Comparison of ENCODE assay signal across 9 cellular contexts in genomic region chr17:76481091-76481655, GRCh38. TPM values are rescaled to one million over a fixed set of nuclear protein-coding genes. Genes with fewer than 3 reads are reported as not detected.
DNase-seq lines count a peak whose midpoint lies in the region; ATAC-seq and TF ChIP-seq lines count a peak whose summit lies in the region.
"Had no signal": no experiment of that assay in that cellular context is flagged by ENCODE, and none has a peak within 500 bp of the region (broad histone marks: within the 10 kb centered on the region; RNA-seq: fewer than 3 reads in every experiment).

No MANE protein-coding gene starts in this region.

- ATAC-seq in GM21360 (IDR thresholded peaks at IDR 0.05; ENCODE audit: unreplicated experiment) (peak; percentile 62), IMR-90 (ENCODE audit: low read depth) (peak; percentile 15)

- no peak overlapping the region for H3K27ac ChIP-seq in IMR-90 (ENCODE audit: insufficient read depth, low read length)
- H3K27ac ChIP-seq in left ventricle myocardium inferior (replicated peaks): peak overlapping the region; percentile 38
- no peak overlapping the region for H3K27ac ChIP-seq in smooth muscle cell (ENCODE audit: low read depth)
- H3K27ac ChIP-seq in H9 (ENCODE audit: insufficient read length, low read depth, low read length): no peak overlapping the region

- H3K79me1 ChIP-seq in IMR-90 (ENCODE audit: low read depth in 1 of 2, low read length in 2 of 2) (no peaks in the 10 kb centered on the region), H9 (ENCODE audit: insufficient read depth, low read depth, low read length, poor library complexity, severe bottlenecking) (no peaks in the 10 kb centered on the region)

- no peak overlapping the region for H2AK5ac ChIP-seq in IMR-90 (ENCODE audit: low read depth, low read length)
- no peak overlapping the region for H2AK5ac ChIP-seq in H9 (ENCODE audit: insufficient read length, low read length)

- H3K56ac ChIP-seq in IMR-90 (ENCODE audit: extremely low read depth, insufficient read depth, low read length): no peak overlapping the region
- no peak overlapping the region for H3K56ac ChIP-seq in H9 (ENCODE audit: insufficient read length, low read depth, low read length)

- no peak for DNase-seq in CD14-positive monocyte (ENCODE audit: low spot score)
- DNase-seq in IMR-90: no peak
- DNase-seq in left ventricle myocardium inferior: no peak
- DNase-seq in NCI-H2171 (lab: John Stamatoyannopoulos, UW): no peak
- no peak for DNase-seq in HEK293T (ENCODE audit: extremely low spot score)
- no peak for DNase-seq in smooth muscle cell (lab: John Stamatoyannopoulos, UW; ENCODE audit: unreplicated experiment)
- no peak for DNase-seq in H9

- peaks cover 2% of the 10 kb centered on the region; the same call in 1 of the 2 replicates for H3K9me1 ChIP-seq in IMR-90 (ENCODE audit: insufficient read depth, low read length)

- H3K23ac ChIP-seq in IMR-90 (ENCODE audit: low read depth, low read length): no peak overlapping the region
- no peak overlapping the region for H3K23ac ChIP-seq in H9 (ENCODE audit: insufficient read length, low read depth, low read length)

- H3K4me3 ChIP-seq in IMR-90 (ENCODE audit: insufficient read depth, low read depth, low read length): no peak overlapping the region
- no peak overlapping the region for H3K4me3 ChIP-seq in left ventricle myocardium inferior
- no peak overlapping the region for H3K4me3 ChIP-seq in smooth muscle cell

- H2BK120ac ChIP-seq in IMR-90 (ENCODE audit: low read depth, low read length) (no peak overlapping the region), H9 (ENCODE audit: low read depth, low read length, poor library complexity, severe bottlenecking) (no peak overlapping the region)

- H2BK12ac ChIP-seq in H9 (ENCODE audit: insufficient read length, low read depth, low read length): no peak overlapping the region

- H2AFZ ChIP-seq in IMR-90 (replicated peaks; ENCODE audit: low read length, poor library complexity) (peak overlapping the region; percentile 68), smooth muscle cell (ENCODE audit: low read depth) (no peak overlapping the region), H9 (ENCODE audit: low read length) (no peak overlapping the region)

- H3K4me1 Mint-ChIP-seq in CD14-positive monocyte (peaks cover 62% of the 10 kb centered on the region), H9 (peaks cover 0 to 8% of the 10 kb centered on the region in 2 experiments; a peak in 2 of 4 replicates)

- H3K9me3 Mint-ChIP-seq in CD14-positive monocyte (peaks cover 0 to 2% (median 0%) of the 10 kb centered on the region in 7 donors), H9 (no peaks in the 10 kb centered on the region)

- H3F3A ChIP-seq in smooth muscle cell (ENCODE audit: low read depth): no peaks in the 10 kb centered on the region

- CTCF ChIA-PET in IMR-90 (lab: Yijun Ruan, JAX): no interaction called here
- CTCF ChIA-PET in HEK293T (lab: Yijun Ruan, JAX): no interaction called here

- H2BK15ac ChIP-seq in IMR-90 (ENCODE audit: low read depth, low read length) (no peak overlapping the region), H9 (ENCODE audit: low read depth, low read length) (no peak overlapping the region)

- H2BK20ac ChIP-seq in IMR-90 (ENCODE audit: low read depth, low read length) (no peak overlapping the region), H9 (ENCODE audit: low read depth, low read length, poor library complexity, severe bottlenecking) (no peak overlapping the region)

- H3K9me3 ChIP-seq in IMR-90 (ENCODE audit: control insufficient read depth, insufficient read depth, low read length): no peaks in the 10 kb centered on the region
- no peaks in the 10 kb centered on the region for H3K9me3 ChIP-seq in left ventricle myocardium inferior (replicated peaks)
- H3K9me3 ChIP-seq in smooth muscle cell (replicated peaks; ENCODE audit: low read depth): no peaks in the 10 kb centered on the region
- H3K9me3 ChIP-seq in H9 (ENCODE audit: control insufficient read depth, low read depth, low read length): no peaks in the 10 kb centered on the region

- H3K18ac ChIP-seq in IMR-90 (ENCODE audit: low read depth, low read length) (no peak overlapping the region), H9 (ENCODE audit: insufficient read length, low read depth, low read length) (no peak overlapping the region)

- H3K23me2 ChIP-seq in H9 (ENCODE audit: insufficient read length, low read depth, low read length, poor library complexity, severe bottlenecking): no peaks in the 10 kb centered on the region

- peaks cover 0 to 6% (median 3%) of the 10 kb centered on the region in 3 donors for H3K27me3 Mint-ChIP-seq in CD14-positive monocyte (ENCODE audit: low read depth in 3 of 3)
- H3K27me3 Mint-ChIP-seq in H9 (ENCODE audit: low read depth): peaks cover 2% of the 10 kb centered on the region; the same call in 1 of the 2 replicates

- no TSS peak for BruUV-seq in IMR-90 (replicated peaks; lab: Mats Ljungman, UMichigan)

- H3K4ac ChIP-seq in IMR-90 (ENCODE audit: low read depth, low read length) (no peak overlapping the region), H9 (ENCODE audit: low read depth, low read length) (no peak overlapping the region)

- H3K79me2 ChIP-seq in smooth muscle cell (ENCODE audit: low read depth): no peaks in the 10 kb centered on the region
- H3K79me2 ChIP-seq in H9 (ENCODE audit: insufficient read depth, low read length): no peaks in the 10 kb centered on the region

- peak overlapping the region; percentile 72 for H2AK9ac ChIP-seq in IMR-90 (replicated peaks; ENCODE audit: low read depth, low read length, poor library complexity)

- H3K4me2 ChIP-seq in IMR-90 (ENCODE audit: low read depth, low read length) (no peak overlapping the region), smooth muscle cell (no peak overlapping the region), H9 (ENCODE audit: insufficient read depth, insufficient read length, low read length) (no peak overlapping the region)

- in situ Hi-C loops in IMR-90 (cut with MboI; ENCODE audit: low sequenced_read_pairs): no loop called here

- 0 out of 4 replicates have a peak overlapping the region, but pooled peaks of 1 of the 2 experiments have one; percentile 25 for H4K8ac ChIP-seq in IMR-90 (ENCODE audit: low read depth in 2 of 2, low read length in 2 of 2)
- no peak overlapping the region for H4K8ac ChIP-seq in H9 (replicated peaks; ENCODE audit: insufficient read length, low read depth, low read length)

- POLR2A ChIA-PET in IMR-90 (lab: Charles Lee; ENCODE audit: unreplicated experiment) (no interaction called here), HEK293T (lab: Yijun Ruan, JAX) (no interaction called here)

- intact Hi-C loops in CD14-positive monocyte (cut with micrococcal nuclease): loop anchor here in 1 of 2 donors (2.0 kb wide), 1 partner anchor 14 kb away; the partner anchor contains the start of gene AANAT
- intact Hi-C loops in IMR-90 (cut with micrococcal nuclease): no loop called here
- intact Hi-C loops in left ventricle myocardium inferior (cut with micrococcal nuclease): no loop called here

- WGBS in IMR-90 (ENCODE audit: extremely low coverage in 2 of 2, insufficient read length in 1 of 2), 2 experiments: 80% methylated on average over 5 of the region's 21 CpGs; no CpG with 5 or more reads in 1 of the 2 experiments
- 89% methylated on average over 18 of the region's 21 CpGs for WGBS in smooth muscle cell (ENCODE audit: low lambda C conversion rate)
- WGBS in H9 (ENCODE audit: extremely low coverage, insufficient read length, low lambda C conversion rate): no CpG with 5 or more reads among the region's 21 CpGs

- no peak overlapping the region for H3K9ac ChIP-seq in IMR-90 (ENCODE audit: low read depth, low read length)
- no peak overlapping the region for H3K9ac ChIP-seq in smooth muscle cell (ENCODE audit: low read depth)
- no peak overlapping the region for H3K9ac ChIP-seq in H9 (ENCODE audit: extremely low read depth, insufficient read length, low read length)

- H3T11ph ChIP-seq in H9 (ENCODE audit: low read length): no peak overlapping the region

- dilution Hi-C loops in IMR-90 (cut with HindIII; ENCODE audit: low sequenced_read_pairs, unreplicated experiment): no loop called here

- H4K20me1 ChIP-seq in IMR-90 (ENCODE audit: insufficient read depth, low read length): no peaks in the 10 kb centered on the region
- no peaks in the 10 kb centered on the region for H4K20me1 ChIP-seq in smooth muscle cell (ENCODE audit: low read depth)
- H4K20me1 ChIP-seq in H9 (ENCODE audit: control insufficient read depth, insufficient read depth, insufficient read length): no peaks in the 10 kb centered on the region

- H3K27me3 ChIP-seq in IMR-90 (ENCODE audit: control insufficient read depth, insufficient read depth, low read length): no peaks in the 10 kb centered on the region
- H3K27me3 ChIP-seq in left ventricle myocardium inferior (ENCODE audit: low read depth): no peaks in the 10 kb centered on the region
- H3K27me3 ChIP-seq in smooth muscle cell (ENCODE audit: low read depth): no peaks in the 10 kb centered on the region
- H3K27me3 ChIP-seq in H9 (ENCODE audit: insufficient read depth, low read length): no peaks in the 10 kb centered on the region

- H3K4me1 ChIP-seq in IMR-90 (ENCODE audit: control insufficient read depth, insufficient read depth, low read length) (peaks cover 4% of the 10 kb centered on the region), left ventricle myocardium inferior (peaks cover 16% of the 10 kb centered on the region), smooth muscle cell (ENCODE audit: low read depth) (no peaks in the 10 kb centered on the region), H9 (ENCODE audit: insufficient read depth, low read length) (no peaks in the 10 kb centered on the region)

- no peak for TF ChIP-seq CTCF in CD14-positive monocyte (IDR thresholded peaks at IDR 0.05)
- no peak for TF ChIP-seq CTCF in IMR-90 (conservative IDR thresholded peaks at IDR 0.05; ENCODE audit: low read depth, low read length)
- TF ChIP-seq CTCF in left ventricle myocardium inferior (IDR thresholded peaks at IDR 0.05; ENCODE audit: borderline replicate concordance): no peak
- no peak for TF ChIP-seq CTCF in smooth muscle cell (IDR thresholded peaks at IDR 0.05; ENCODE audit: borderline replicate concordance, insufficient read depth, poor library complexity, severe bottlenecking)
- no peak for TF ChIP-seq CTCF in H9 (conservative IDR thresholded peaks at IDR 0.05)

- H4K5ac ChIP-seq in IMR-90 (ENCODE audit: low read depth, low read length): no peak overlapping the region
- H4K5ac ChIP-seq in H9 (ENCODE audit: insufficient read length, low read depth, low read length): no peak overlapping the region

- peak overlapping the region; percentile 22; the same call in 1 of the 2 replicates for H3K14ac ChIP-seq in IMR-90 (replicated peaks; ENCODE audit: low read depth, low read length)
- no peak overlapping the region; the same call in 1 of the 2 replicates for H3K14ac ChIP-seq in H9 (ENCODE audit: insufficient read depth, low read length)

- TF ChIP-seq POLR2A in IMR-90 (IDR thresholded peaks at IDR 0.05; ENCODE audit: low read depth, low read length): no peak

- TF ChIP-seq RAD21 in IMR-90 (IDR thresholded peaks at IDR 0.05; ENCODE audit: low read length): no peak

- no peak overlapping the region for H4K91ac ChIP-seq in IMR-90 (ENCODE audit: insufficient read depth, low read depth, low read length)
- no peak overlapping the region for H4K91ac ChIP-seq in H9 (ENCODE audit: insufficient read length, low read depth, low read length)

- H3K36me3 Mint-ChIP-seq in CD14-positive monocyte (peaks cover 59 to 66% of the 10 kb centered on the region in 2 donors), H9 (ENCODE audit: insufficient read depth in 1 of 3, low read depth in 3 of 3) (peaks cover 1 to 8% (median 4%) of the 10 kb centered on the region in 3 experiments; a peak in 4 of 7 replicates)

- H2BK5ac ChIP-seq in IMR-90 (ENCODE audit: low read depth, low read length, poor library complexity, severe bottlenecking) (no peak overlapping the region), H9 (ENCODE audit: insufficient read length, low read length) (no peak overlapping the region)

- H3K4me3 Mint-ChIP-seq in CD14-positive monocyte (peak overlapping the region; percentile 24 to 61), H9 (no peak overlapping the region)

- H3K27ac Mint-ChIP-seq in CD14-positive monocyte: peak overlapping the region; percentile 79 to 98 (median 88)
- H3K27ac Mint-ChIP-seq in H9: no peak overlapping the region; a peak in 1 of 7 replicates

- H3K36me3 ChIP-seq in IMR-90 (ENCODE audit: control insufficient read depth, insufficient read depth, low read length) (no peaks in the 10 kb centered on the region), left ventricle myocardium inferior (peaks cover 20% of the 10 kb centered on the region), smooth muscle cell (ENCODE audit: low read depth) (no peaks in the 10 kb centered on the region)

RNA-seq across cellular contexts. Expression of gene AANAT, which starts 13.8 kb away (rescaled TPM):
- not detected for polyA plus RNA-seq in CD14-positive monocyte
- total RNA-seq in IMR-90 (2012; rRNA removed): not detected in 2 replicates
- polyA plus RNA-seq in IMR-90 (2012; rRNA removed): 0.19 and 0.21 TPM in 2 replicates
- 0.08 and 0.32 TPM in 2 replicates for polyA plus RNA-seq in IMR-90 (2012; cell fraction: cytosol; rRNA removed)
- polyA plus RNA-seq in IMR-90 (2012; cell fraction: nucleus; rRNA removed; ENCODE audit: low replicate concordance): 0.92 and 1.8 TPM in 2 replicates
- not detected for total RNA-seq in left ventricle myocardium inferior
- total RNA-seq in smooth muscle cell: not detected in 2 replicates
- 0.15 TPM in 1 of 2 replicates, not detected in the other for polyA plus RNA-seq in smooth muscle cell
- 0.15 and 0.55 TPM in 2 replicates for total RNA-seq in H9 (2021)
- total RNA-seq: urinary bladder had no signal
- polyA plus RNA-seq: urinary bladder had no signal

RNA-seq across cellular contexts. Expression of gene RHBDF2, which starts 20.1 kb away (rescaled TPM):
- 10 to 100 TPM; 36.9 to 68.6 TPM for polyA plus RNA-seq in CD14-positive monocyte
- 1.3 and 1.4 TPM in 2 replicates for total RNA-seq in IMR-90 (2012; rRNA removed)
- 8.3 and 10.0 TPM in 2 replicates for polyA plus RNA-seq in IMR-90 (2012; rRNA removed)
- 6.7 and 10.1 TPM in 2 replicates for polyA plus RNA-seq in IMR-90 (2012; cell fraction: cytosol; rRNA removed)
- polyA plus RNA-seq in IMR-90 (2012; cell fraction: nucleus; rRNA removed; ENCODE audit: low replicate concordance): 29.5 and 54.3 TPM in 2 replicates
- total RNA-seq in left ventricle myocardium inferior: 13.8 TPM
- total RNA-seq in smooth muscle cell: 4.9 and 12.2 TPM in 2 replicates
- 20.5 and 25.4 TPM in 2 replicates for polyA plus RNA-seq in smooth muscle cell
- 17.1 and 19.7 TPM in 2 replicates for total RNA-seq in H9 (2021)

RNA-seq across cellular contexts. Expression of gene UBE2O, which starts 28.2 kb away (rescaled TPM):
- polyA plus RNA-seq in CD14-positive monocyte (1 to 10 TPM; 1.3 to 4.5 TPM), IMR-90 (2012; rRNA removed) (14.3 and 17.6 TPM in 2 replicates), smooth muscle cell (12.1 and 15.2 TPM in 2 replicates)
- total RNA-seq in IMR-90 (2012; rRNA removed) (17.6 and 20.0 TPM in 2 replicates), left ventricle myocardium inferior (35.7 TPM), smooth muscle cell (7.6 and 10.1 TPM in 2 replicates), H9 (2021) (47.7 and 52.6 TPM in 2 replicates)
- 9.1 and 12.2 TPM in 2 replicates for polyA plus RNA-seq in IMR-90 (2012; cell fraction: cytosol; rRNA removed)
- 43.5 and 62.5 TPM in 2 replicates for polyA plus RNA-seq in IMR-90 (2012; cell fraction: nucleus; rRNA removed; ENCODE audit: low replicate concordance)

RNA-seq across cellular contexts. Expression of gene CYGB, which starts 56.3 kb away (rescaled TPM):
- not detected for polyA plus RNA-seq in CD14-positive monocyte
- total RNA-seq in IMR-90 (2012; rRNA removed): 1.3 and 1.7 TPM in 2 replicates
- 2.9 and 3.5 TPM in 2 replicates for polyA plus RNA-seq in IMR-90 (2012; rRNA removed)
- 3.6 and 4.3 TPM in 2 replicates for polyA plus RNA-seq in IMR-90 (2012; cell fraction: cytosol; rRNA removed)
- 1.2 and 1.9 TPM in 2 replicates for polyA plus RNA-seq in IMR-90 (2012; cell fraction: nucleus; rRNA removed; ENCODE audit: low replicate concordance)
- total RNA-seq in left ventricle myocardium inferior: 24.1 TPM
- 4.9 and 13.9 TPM in 2 replicates for total RNA-seq in smooth muscle cell
- polyA plus RNA-seq in smooth muscle cell: 20.5 and 22.2 TPM in 2 replicates
- 2.4 and 2.8 TPM in 2 replicates for total RNA-seq in H9 (2021)

RNA-seq across cellular contexts. Expression of gene PRCD, which starts 58.7 kb away (rescaled TPM):
- not detected for polyA plus RNA-seq in CD14-positive monocyte
- total RNA-seq in IMR-90 (2012; rRNA removed): under 0.01 TPM in 1 of 2 replicates, not detected in the other
- 0.32 TPM in 2 replicates for polyA plus RNA-seq in IMR-90 (2012; rRNA removed)
- polyA plus RNA-seq in IMR-90 (2012; cell fraction: cytosol; rRNA removed): 0.24 and 0.26 TPM in 2 replicates
- polyA plus RNA-seq in IMR-90 (2012; cell fraction: nucleus; rRNA removed; ENCODE audit: low replicate concordance): 1.4 and 3.8 TPM in 2 replicates
- 3.9 TPM for total RNA-seq in left ventricle myocardium inferior
- total RNA-seq in smooth muscle cell: 0.31 and 1.4 TPM in 2 replicates
- 5.0 and 5.8 TPM in 2 replicates for polyA plus RNA-seq in smooth muscle cell
- total RNA-seq in H9 (2021): 0.42 and 0.46 TPM in 2 replicates

Comparison
In these comparisons a context has a peak if more than half of its experiments do, and no peak if none do; other contexts are left out.
1. H3K27ac Mint-ChIP-seq: peak in CD14-positive monocyte (7 of 7); none in H9 (0 of 3).
2. H3K4me3 Mint-ChIP-seq: peak in CD14-positive monocyte (2 of 2); none in H9 (0 of 2).